31 cellular contexts compared by ENCODE assay signal in genomic region chr13:29855784-29856183, GRCh38. TPM values are rescaled to one million over a fixed set of nuclear protein-coding genes. Genes with fewer than 3 reads are reported as not detected.
DNase-seq lines count a peak whose midpoint lies in the region; ATAC-seq, FAIRE-seq and TF ChIP-seq lines count a peak whose summit lies in the region.
"Had no signal": no experiment of that assay in that cellular context is flagged by ENCODE, and none has a peak within 500 bp of the region (broad histone marks: within the 10 kb centered on the region; RNA-seq: fewer than 3 reads in every experiment).

No MANE protein-coding gene starts in this region.

- no peak overlapping the region for H3K9ac ChIP-seq in OCI-LY3 (ENCODE audit: low read length)
- H3K9ac ChIP-seq: BLaER1 treated with 17β-estradiol and CSF1 and Interleukin-3, amounts not matched to agents 10 nM and 100 nM; GM23248 had no signal

- peak overlapping the region; percentile 6 for H3K27ac Mint-ChIP-seq in Caco-2 (ENCODE audit: unreplicated experiment)
- no peak overlapping the region for H3K27ac Mint-ChIP-seq in activated T-helper 1 cell treated with anti-CD3 and anti-CD28 coated beads, Interleukin-12 subunit alpha, Interleukin-12 subunit beta, Interleukin-2, Interleukin-4 antibody, amounts not matched to agents 30 ng/mL and 10 ng/mL and 1 ng/mL, durations not matched to agents 14 hours and 24 hours and 36 hours
- H3K27ac Mint-ChIP-seq: activated T-helper 17 cell treated with anti-CD3 and anti-CD28 coated beads, Interleukin-2, amount 50 U/mL, for 72 hours; naive thymus-derived CD8-positive, alpha-beta T cell; WTC11 had no signal

- peaks cover 16% of the 10 kb centered on the region for H3K4me1 Mint-ChIP-seq in Caco-2 (ENCODE audit: low read depth, unreplicated experiment)
- peaks cover 42% of the 10 kb centered on the region for H3K4me1 Mint-ChIP-seq in activated T-helper 1 cell treated with anti-CD3 and anti-CD28 coated beads, Interleukin-12 subunit alpha, Interleukin-12 subunit beta, Interleukin-2, Interleukin-4 antibody, amounts not matched to agents 30 ng/mL and 10 ng/mL and 1 ng/mL, durations not matched to agents 14 hours and 24 hours and 36 hours (ENCODE audit: low read depth)

- H3K36me3 Mint-ChIP-seq in Caco-2 (ENCODE audit: insufficient read depth, unreplicated experiment) = no peaks in the 10 kb centered on the region
- H3K36me3 Mint-ChIP-seq in activated T-helper 1 cell treated with anti-CD3 and anti-CD28 coated beads, Interleukin-12 subunit alpha, Interleukin-12 subunit beta, Interleukin-2, Interleukin-4 antibody, amounts not matched to agents 30 ng/mL and 10 ng/mL and 1 ng/mL, durations not matched to agents 14 hours and 24 hours and 36 hours (ENCODE audit: low read depth) = no peaks in the 10 kb centered on the region
- H3K36me3 Mint-ChIP-seq: naive thymus-derived CD8-positive, alpha-beta T cell; WTC11 had no signal

- 37 to 50% methylated on average over 4 of the region's 4 CpGs for WGBS in pancreas, 2 donors

- no peaks in the 10 kb centered on the region for H3K9me3 ChIP-seq in Caco-2
- H3K9me3 ChIP-seq in OCI-LY3 (ENCODE audit: insufficient read depth, low read length) = no peaks in the 10 kb centered on the region
- no peaks in the 10 kb centered on the region for H3K9me3 ChIP-seq in left lung
- H3K9me3 ChIP-seq in pancreas = no peaks in the 10 kb centered on the region
- H3K9me3 ChIP-seq: BLaER1 treated with 17β-estradiol and CSF1 and Interleukin-3, amounts not matched to agents 10 nM and 100 nM; colonic mucosa; heart right ventricle had no signal

- no peaks in the 10 kb centered on the region for H3K27me3 ChIP-seq in Caco-2 (replicated peaks; ENCODE audit: control insufficient read depth, insufficient read depth, low read length)
- H3K27me3 ChIP-seq in OCI-LY3 (ENCODE audit: low read depth, low read length) = no peaks in the 10 kb centered on the region
- H3K27me3 ChIP-seq in left lung = no peaks in the 10 kb centered on the region
- no peaks in the 10 kb centered on the region for H3K27me3 ChIP-seq in pancreas
- H3K27me3 ChIP-seq: BLaER1 treated with 17β-estradiol and CSF1 and Interleukin-3, amounts not matched to agents 10 nM and 100 nM; colonic mucosa; foreskin keratinocyte had no signal

- no peak overlapping the region for H3K4me2 ChIP-seq in OCI-LY3 (ENCODE audit: low read length)
- H3K4me2 ChIP-seq: BLaER1 treated with 17β-estradiol and CSF1 and Interleukin-3, amounts not matched to agents 10 nM and 100 nM had no signal

- H2AFZ ChIP-seq in OCI-LY3 (ENCODE audit: low read depth, low read length) = 0 out of 2 replicates have a peak overlapping the region, but pooled peaks have one; percentile 47
- H2AFZ ChIP-seq: GM23248 had no signal

- no peaks in the 10 kb centered on the region for H4K20me1 ChIP-seq in OCI-LY3 (ENCODE audit: insufficient read depth, low read length)
- H4K20me1 ChIP-seq: BLaER1 treated with 17β-estradiol and CSF1 and Interleukin-3, amounts not matched to agents 10 nM and 100 nM had no signal

- H3K36me3 ChIP-seq in Caco-2 (ENCODE audit: control insufficient read depth, insufficient read depth, low read length) (no peaks in the 10 kb centered on the region), OCI-LY3 (replicated peaks; ENCODE audit: low read depth, low read length) (no peaks in the 10 kb centered on the region), left lung (no peaks in the 10 kb centered on the region), pancreas (no peaks in the 10 kb centered on the region)
- H3K36me3 ChIP-seq: BLaER1 treated with 17β-estradiol and CSF1 and Interleukin-3, amounts not matched to agents 10 nM and 100 nM; colonic mucosa; heart right ventricle had no signal

- intact Hi-C loops in Caco-2 (cut with micrococcal nuclease; ENCODE audit: unreplicated experiment) = no loop called here
- intact Hi-C loops in left lung (cut with DNase I) = no loop called here
- intact Hi-C loops in pancreas (cut with DNase I) = no loop called here
- intact Hi-C loops in activated T-helper 1 cell treated with anti-CD3 and anti-CD28 coated beads, Interleukin-12 subunit alpha, Interleukin-12 subunit beta, Interleukin-2, Interleukin-4 antibody, amounts not matched to agents 30 ng/mL and 10 ng/mL and 1 ng/mL, durations not matched to agents 14 hours and 24 hours and 36 hours (cut with micrococcal nuclease) = loop anchor here (10.0 kb wide), 1 partner anchor 1721 kb away; the partner anchor contains the start of gene PAN3

- ATAC-seq in left lung = peak; percentile 11
- peak in 3 of 4 donors; percentile 61 to 83 (median 82) for ATAC-seq in pancreas
- ATAC-seq: foreskin keratinocyte; GM12878; heart right ventricle; left cardiac atrium; naive thymus-derived CD8-positive, alpha-beta T cell; right cardiac atrium; WTC11 had no signal

- CTCF ChIA-PET in Caco-2 (lab: Charles Lee) = no interaction called here

- TF ChIP-seq CTCF in Caco-2 (IDR thresholded peaks at IDR 0.05; ENCODE audit: insufficient read depth in 1 of 2, low read depth in 1 of 2, low read length in 1 of 2, severe bottlenecking in 1 of 2, unreplicated experiment in 1 of 2) (no peak), OCI-LY3 (IDR thresholded peaks at IDR 0.05; ENCODE audit: low read depth, low read length) (no peak), left lung (IDR thresholded peaks at IDR 0.05) (no peak), pancreas (IDR thresholded peaks at IDR 0.05) (no peak)

- H3K79me2 ChIP-seq in OCI-LY3 (ENCODE audit: low read length) = no peaks in the 10 kb centered on the region

- POLR2A ChIA-PET in Caco-2 (lab: Charles Lee) = no interaction called here

- no peak for DNase-seq in Caco-2
- DNase-seq in left lung = no peak
- no peak for DNase-seq in pancreas
- DNase-seq in NCI-H1417 treated with DMSO at 0.1 percent for 48 hours (lab: John Stamatoyannopoulos, UW) = no peak
- no peak for DNase-seq in HUDEP-2 (lab: John Stamatoyannopoulos, UW; ENCODE audit: unreplicated experiment in 76 of 76)
- no peak for DNase-seq in activated T-helper 1 cell treated with anti-CD3 and anti-CD28 coated beads, Interleukin-12 subunit alpha, Interleukin-12 subunit beta, Interleukin-2, Interleukin-4 antibody, amounts not matched to agents 30 ng/mL and 10 ng/mL and 1 ng/mL, durations not matched to agents 14 hours and 24 hours and 36 hours (ENCODE audit: low spot score)
- no peak for DNase-seq in middle frontal gyrus (ENCODE audit: extremely low spot score, low spot score)
- DNase-seq: activated CD8-positive, alpha-beta memory T cell treated with anti-CD3 and anti-CD28 coated beads, Interleukin-2, amount 50 U/mL, for 4 hours; activated naive CD4-positive, alpha-beta T cell treated with anti-CD3 and anti-CD28 coated beads, Interleukin-2, amount 50 U/mL, for 16 hours; amygdala; colonic mucosa; effector memory CD4-positive, alpha-beta T cell; foreskin keratinocyte; GM23248; heart right ventricle; left cardiac atrium; naive thymus-derived CD8-positive, alpha-beta T cell; NCI-H1105; NCI-H1930; NCI-H526 treated with DMSO at 0.1 percent for 48 hours; right cardiac atrium; SHP77; stimulated activated CD4-positive, alpha-beta T cell treated with anti-CD3 and anti-CD28 coated beads, Interleukin-12 subunit alpha, Interleukin-12 subunit beta, amount 100 ng/mL, for 4 hours; stimulated activated CD4-positive, alpha-beta T cell treated with anti-CD3 and anti-CD28 coated beads, Interleukin-4, amount 100 ng/mL, for 1 hour; substantia nigra had no signal

- H3K27ac ChIP-seq in OCI-LY3 (ENCODE audit: low read length) (no peak overlapping the region), left lung (peak overlapping the region in 1 of 2 donors; percentile 26), pancreas (no peak overlapping the region)
- H3K27ac ChIP-seq: BLaER1 treated with 17β-estradiol and CSF1 and Interleukin-3, amounts not matched to agents 10 nM and 100 nM; colonic mucosa; foreskin keratinocyte; GM23248; heart right ventricle had no signal

- H3K4me3 ChIP-seq in Caco-2 (ENCODE audit: low read depth, low read length) (no peak overlapping the region), OCI-LY3 (ENCODE audit: low read length) (no peak overlapping the region), left lung (no peak overlapping the region), pancreas (no peak overlapping the region)
- H3K4me3 ChIP-seq: BLaER1 treated with 17β-estradiol and CSF1 and Interleukin-3, amounts not matched to agents 10 nM and 100 nM; colonic mucosa; GM12878; GM23248; heart right ventricle had no signal

- H3K27me3 Mint-ChIP-seq in Caco-2 (ENCODE audit: insufficient read depth, unreplicated experiment) = no peaks in the 10 kb centered on the region
- no peaks in the 10 kb centered on the region for H3K27me3 Mint-ChIP-seq in activated T-helper 1 cell treated with anti-CD3 and anti-CD28 coated beads, Interleukin-12 subunit alpha, Interleukin-12 subunit beta, Interleukin-2, Interleukin-4 antibody, amounts not matched to agents 30 ng/mL and 10 ng/mL and 1 ng/mL, durations not matched to agents 14 hours and 24 hours and 36 hours (ENCODE audit: insufficient read depth)
- H3K27me3 Mint-ChIP-seq: activated T-helper 17 cell treated with anti-CD3 and anti-CD28 coated beads, Interleukin-2, amount 50 U/mL, for 72 hours; naive thymus-derived CD8-positive, alpha-beta T cell had no signal

- H3K4me1 ChIP-seq in Caco-2 (peaks cover 25% of the 10 kb centered on the region), OCI-LY3 (ENCODE audit: low read length) (peaks cover 2% of the 10 kb centered on the region), left lung (peaks cover 0 to 12% of the 10 kb centered on the region in 2 donors), pancreas (peaks cover 0 to 11% (median 7%) of the 10 kb centered on the region in 3 donors)
- H3K4me1 ChIP-seq: colonic mucosa, foreskin keratinocyte had no signal

- no peak overlapping the region for H3K4me3 Mint-ChIP-seq in Caco-2 (ENCODE audit: unreplicated experiment)
- H3K4me3 Mint-ChIP-seq in activated T-helper 1 cell treated with anti-CD3 and anti-CD28 coated beads, Interleukin-12 subunit alpha, Interleukin-12 subunit beta, Interleukin-2, Interleukin-4 antibody, amounts not matched to agents 30 ng/mL and 10 ng/mL and 1 ng/mL, durations not matched to agents 14 hours and 24 hours and 36 hours = no peak overlapping the region
- H3K4me3 Mint-ChIP-seq: activated T-helper 17 cell treated with anti-CD3 and anti-CD28 coated beads, Interleukin-2, amount 50 U/mL, for 72 hours; naive thymus-derived CD8-positive, alpha-beta T cell; WTC11 had no signal

- no TSS peak for BruUV-seq in Caco-2 (replicated peaks; lab: Mats Ljungman, UMichigan)

- no peak for FAIRE-seq in pancreas (lab: Jason Lieb, UNC)
- FAIRE-seq: D721Med, GM12878 had no signal

- no peaks in the 10 kb centered on the region for H3K9me3 Mint-ChIP-seq in Caco-2 (ENCODE audit: unreplicated experiment)
- no peaks in the 10 kb centered on the region for H3K9me3 Mint-ChIP-seq in activated T-helper 1 cell treated with anti-CD3 and anti-CD28 coated beads, Interleukin-12 subunit alpha, Interleukin-12 subunit beta, Interleukin-2, Interleukin-4 antibody, amounts not matched to agents 30 ng/mL and 10 ng/mL and 1 ng/mL, durations not matched to agents 14 hours and 24 hours and 36 hours
- H3K9me3 Mint-ChIP-seq: activated T-helper 17 cell treated with anti-CD3 and anti-CD28 coated beads, Interleukin-2, amount 50 U/mL, for 72 hours; naive thymus-derived CD8-positive, alpha-beta T cell; WTC11 had no signal

RNA-seq across cellular contexts. Expression of gene UBL3, which starts 5.4 kb away (rescaled TPM):
- total RNA-seq in Caco-2 (2022) (37.4 and 37.5 TPM in 2 replicates), left lung (10 to 100 TPM; 37.2 to 43.3 TPM), pancreas (10 to 100 TPM; 18.8 to 31.5 (median 23.1) TPM)
- 10 to 100 TPM in 1 of 2 donors, 1 to 10 TPM in 1; 9.7 to 25.9 TPM for polyA plus RNA-seq in pancreas
- total RNA-seq in activated T-helper 1 cell treated with anti-CD3 and anti-CD28 coated beads, Interleukin-12 subunit alpha, Interleukin-12 subunit beta, Interleukin-2, Interleukin-4 antibody, amounts not matched to agents 30 ng/mL and 10 ng/mL and 1 ng/mL, durations not matched to agents 14 hours and 24 hours and 36 hours = 10.9 and 12.8 TPM in 2 replicates
